ENCODE assay signal across 11 cellular contexts in the genomic region with DNA sequence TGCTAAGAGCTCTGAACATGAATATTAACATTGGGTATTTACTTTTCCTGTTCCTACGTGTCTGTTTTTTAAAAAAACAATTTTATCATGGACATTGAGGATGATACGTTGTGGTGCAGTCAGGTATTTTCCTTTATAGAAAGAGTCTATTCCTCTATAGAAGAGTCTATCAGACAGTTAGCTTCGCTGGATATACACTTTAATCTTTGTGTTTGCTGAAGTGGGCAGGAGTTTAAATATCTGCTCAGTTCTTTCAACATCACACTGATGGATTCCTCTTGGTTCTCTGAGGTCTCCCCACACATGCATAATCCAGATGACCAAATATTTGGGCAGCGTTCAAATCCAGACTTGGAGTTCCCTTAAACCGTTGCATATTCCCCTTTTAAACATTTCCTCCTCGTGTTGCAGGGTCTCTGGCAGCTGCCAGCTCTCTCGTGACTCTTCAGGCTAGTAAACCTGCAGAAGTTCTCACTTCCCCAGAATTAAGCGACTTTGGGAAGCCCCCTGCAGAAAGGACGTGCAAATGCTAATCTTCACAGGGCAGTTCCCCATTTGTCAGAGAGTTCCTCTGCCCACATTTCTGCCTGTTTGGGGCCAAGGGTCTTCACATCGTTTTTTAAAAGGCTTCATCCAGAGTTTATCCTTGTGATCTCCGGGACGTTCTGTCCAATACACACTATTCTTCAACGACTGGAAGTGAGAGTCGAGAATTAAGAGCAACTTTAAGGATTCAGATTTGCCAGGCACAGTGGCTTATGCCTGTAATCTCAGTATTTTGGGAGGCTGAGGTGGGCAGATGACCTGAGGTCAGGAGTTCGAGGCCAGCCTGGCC. TPM values are rescaled to one million over a fixed set of nuclear protein-coding genes. Genes with fewer than 3 reads are reported as not detected.
DNase-seq lines count a peak whose midpoint lies in the region; ATAC-seq, FAIRE-seq and TF ChIP-seq lines count a peak whose summit lies in the region.
"Had no signal": no experiment of that assay in that cellular context is flagged by ENCODE, and none has a peak within 500 bp of the region (broad histone marks: within the 10 kb centered on the region; RNA-seq: fewer than 3 reads in every experiment).

No MANE protein-coding gene starts in this region.

- no peaks in the 10 kb centered on the region for H3K27me3 Mint-ChIP-seq in activated B cell treated with CpG ODN at 0.5 μM for 24 hours

- no peak for TF ChIP-seq RAD21 in A549 (conservative IDR thresholded peaks at IDR 0.05 in 1 of 2, IDR thresholded peaks at IDR 0.05 in 1 of 2)

- no peak for TF ChIP-seq EP300 in A549 (IDR thresholded peaks at IDR 0.05)

- no peak overlapping the region for H3K27ac Mint-ChIP-seq in activated B cell treated with CpG ODN at 0.5 μM for 24 hours
- H3K27ac Mint-ChIP-seq: progenitor cell of endocrine pancreas; stimulated activated naive CD8-positive, alpha-beta T cell treated with anti-CD3 and anti-CD28 coated beads, Interleukin-15, Interleukin-2, amounts not matched to agents 100 ng/mL and 50 ng/mL, for 24 hours had no signal

- H3K4me1 ChIP-seq in A549 (no peaks in the 10 kb centered on the region), breast epithelium (no peaks in the 10 kb centered on the region)

- peaks cover 2% of the 10 kb centered on the region for H3K9me3 Mint-ChIP-seq in activated B cell treated with CpG ODN at 0.5 μM for 24 hours
- H3K9me3 Mint-ChIP-seq: central memory CD8-positive, alpha-beta T cell had no signal

- 34% methylated on average over 15 of the region's 15 CpGs for WGBS in A549 (ENCODE audit: missing lambda C conversion rate)

- POLR2A ChIA-PET in A549 (lab: Yijun Ruan, JAX) (no interaction called here), activated B cell treated with CpG ODN at 0.5 μM for 24 hours (lab: Charles Lee) (no interaction called here)

- H3K4me2 ChIP-seq in A549, result no peak overlapping the region

- peak overlapping the region; percentile 71 for H3K4me3 Mint-ChIP-seq in activated B cell treated with CpG ODN at 0.5 μM for 24 hours
- H3K4me3 Mint-ChIP-seq: central memory CD8-positive, alpha-beta T cell; stimulated activated naive CD8-positive, alpha-beta T cell treated with anti-CD3 and anti-CD28 coated beads, Interleukin-15, Interleukin-2, amounts not matched to agents 100 ng/mL and 50 ng/mL, for 24 hours had no signal

- DNase-seq in A549 (ENCODE audit: low read depth in 1 of 2, low spot score in 1 of 2), result no peak
- peak; percentile 34 for DNase-seq in activated B cell treated with CpG ODN at 0.5 μM for 24 hours
- no peak for DNase-seq in NOMO-1 treated with dmso at 0.1 percent for 144 hours (lab: John Stamatoyannopoulos, UW; ENCODE audit: unreplicated experiment)
- no peak for DNase-seq in HuH-7.5 (ENCODE audit: low spot score)
- no peak for DNase-seq in activated effector memory CD4-positive, alpha-beta T cell treated with anti-CD3 and anti-CD28 coated beads, Interleukin-2, amount 50 U/mL, for 16 hours
- no peak for DNase-seq in breast epithelium (ENCODE audit: low spot score in 2 of 2)

- H3K4me1 Mint-ChIP-seq in activated B cell treated with CpG ODN at 0.5 μM for 24 hours, result peaks cover 28% of the 10 kb centered on the region

- ATAC-seq in A549 (no peak; a peak in 1 of 6 replicates), HG02885 (IDR thresholded peaks at IDR 0.05; ENCODE audit: poor library complexity, unreplicated experiment) (peak; percentile 73), activated B cell treated with CpG ODN at 0.5 μM for 24 hours (ENCODE audit: low read depth) (peak; percentile 88)

- intact Hi-C loops in activated B cell treated with CpG ODN at 0.5 μM for 24 hours (cut with micrococcal nuclease) (loop anchor here (1.0 to 5.0 kb wide), 4 partner anchors 21 to 1069 kb away; a partner anchor contains a TSS), breast epithelium (cut with DNase I; ENCODE audit: low total_unique reads) (no loop called here)

- no peaks in the 10 kb centered on the region for H3K9me3 ChIP-seq in A549
- no peaks in the 10 kb centered on the region for H3K9me3 ChIP-seq in breast epithelium

- TF ChIP-seq CTCF in A549 (IDR thresholded peaks at IDR 0.05) (no peak), activated B cell treated with CpG ODN at 0.5 μM for 24 hours (IDR thresholded peaks at IDR 0.05) (no peak), breast epithelium (IDR thresholded peaks at IDR 0.05) (no peak)

- H3K36me3 ChIP-seq in breast epithelium, result no peaks in the 10 kb centered on the region

- H3K4me3 ChIP-seq in A549 (no peak overlapping the region), breast epithelium (no peak overlapping the region)

- H3K27me3 ChIP-seq in breast epithelium, result no peaks in the 10 kb centered on the region

- H3K27ac ChIP-seq in A549, result no peak overlapping the region
- H3K27ac ChIP-seq in breast epithelium, result no peak overlapping the region

- H3K36me3 Mint-ChIP-seq in activated B cell treated with CpG ODN at 0.5 μM for 24 hours (ENCODE audit: low read depth), result no peaks in the 10 kb centered on the region

- peak; percentile 46 for FAIRE-seq in A549 (lab: Jason Lieb, UNC)

- TF ChIP-seq POLR2A in A549 (IDR thresholded peaks at IDR 0.05; ENCODE audit: low read length) (no peak), GM19193 (IDR thresholded peaks at IDR 0.05; ENCODE audit: extremely low read depth, insufficient read depth, insufficient read length) (peak; percentile 35), breast epithelium (IDR thresholded peaks at IDR 0.05) (no peak)

- CTCF ChIA-PET in A549 (lab: Yijun Ruan, JAX) (no interaction called here), activated B cell treated with CpG ODN at 0.5 μM for 24 hours (lab: Charles Lee) (no interaction called here)

TF ChIP-seq in A549, 52 proteins besides CTCF, POLR2A, EP300 and RAD21:
- TF ChIP-seq ZFP36 (IDR thresholded peaks at IDR 0.05; ENCODE audit: borderline replicate concordance, partially characterized antibody) (no peak), ZNF302 (CRISPR knock-in tag; IDR thresholded peaks at IDR 0.05) (no peak), JUNB (IDR thresholded peaks at IDR 0.05) (no peak), NR3C1 (IDR thresholded peaks at IDR 0.05) (no peak), JUN (IDR thresholded peaks at IDR 0.05) (no peak), CBX2 (IDR thresholded peaks at IDR 0.05; ENCODE audit: borderline replicate concordance, low read depth) (no peak), TFCP2L1 (CRISPR knock-in tag; IDR thresholded peaks at IDR 0.05) (no peak), CHD4 (IDR thresholded peaks at IDR 0.05; ENCODE audit: borderline replicate concordance) (no peak), SMC3 (IDR thresholded peaks at IDR 0.05) (no peak), FOXS1 (CRISPR knock-in tag; IDR thresholded peaks at IDR 0.05) (no peak), CEBPB (IDR thresholded peaks at IDR 0.05) (no peak), MAZ (IDR thresholded peaks at IDR 0.05; ENCODE audit: borderline replicate concordance, low read depth, low read length) (no peak)

RNA-seq across cellular contexts. Expression of a gene that starts 20.5 kb away (rescaled TPM):
- 56.3 and 71.6 TPM in 2 replicates for polyA plus RNA-seq in A549 (2011; rRNA removed)
- 59.4 and 59.7 TPM in 2 replicates for polyA plus RNA-seq in A549 (2012; cell fraction: cytosol; rRNA removed)
- 43.1 and 45.8 TPM in 2 replicates for polyA plus RNA-seq in A549 (2012; cell fraction: nucleus; rRNA removed)
- 26.2 to 32.1 TPM (median 29.7 TPM) in 3 replicates for polyA plus RNA-seq in A549 (2017; fragmentation: RNase III; extraction: RNeasy Plus Mini Kit Qiagen cat#74134 plus additional on column Dnase treatment)
- polyA minus RNA-seq in A549 (2011; rRNA and poly(A)+ RNA removed), result 56.4 and 62.1 TPM in 2 replicates
- 23.2 and 28.3 TPM in 2 replicates for total RNA-seq in activated B cell treated with CpG ODN at 0.5 μM for 24 hours
- total RNA-seq in breast epithelium, result 10 to 100 TPM; 24.3 to 39.0 (median 29.2) TPM

RNA-seq across cellular contexts. Expression of a gene that starts 20.5 kb away (rescaled TPM):
- polyA plus RNA-seq in A549 (2011; rRNA removed) (21.1 and 21.9 TPM in 2 replicates), A549 (2017; fragmentation: RNase III; extraction: RNeasy Plus Mini Kit Qiagen cat#74134 plus additional on column Dnase treatment) (17.0 to 19.7 TPM (median 18.9 TPM) in 3 replicates)
- polyA plus RNA-seq in A549 (2012; cell fraction: cytosol; rRNA removed), result 25.2 and 37.3 TPM in 2 replicates
- polyA plus RNA-seq in A549 (2012; cell fraction: nucleus; rRNA removed), result 23.5 and 26.6 TPM in 2 replicates
- polyA minus RNA-seq in A549 (2011; rRNA and poly(A)+ RNA removed), result 19.4 and 25.5 TPM in 2 replicates
- total RNA-seq in activated B cell treated with CpG ODN at 0.5 μM for 24 hours (49.5 and 50.1 TPM in 2 replicates), breast epithelium (10 to 100 TPM; 37.6 to 38.7 (median 37.6) TPM)

Comparison
In these comparisons a context has a peak if more than half of its experiments do, and no peak if none do; other contexts are left out.
1. ATAC-seq: peak in HG02885 (single experiment) and activated B cell treated with CpG ODN at 0.5 μM for 24 hours (single experiment); none in A549 (0 of 2).